5 cellular contexts compared by ENCODE assay signal in the genomic region with DNA sequence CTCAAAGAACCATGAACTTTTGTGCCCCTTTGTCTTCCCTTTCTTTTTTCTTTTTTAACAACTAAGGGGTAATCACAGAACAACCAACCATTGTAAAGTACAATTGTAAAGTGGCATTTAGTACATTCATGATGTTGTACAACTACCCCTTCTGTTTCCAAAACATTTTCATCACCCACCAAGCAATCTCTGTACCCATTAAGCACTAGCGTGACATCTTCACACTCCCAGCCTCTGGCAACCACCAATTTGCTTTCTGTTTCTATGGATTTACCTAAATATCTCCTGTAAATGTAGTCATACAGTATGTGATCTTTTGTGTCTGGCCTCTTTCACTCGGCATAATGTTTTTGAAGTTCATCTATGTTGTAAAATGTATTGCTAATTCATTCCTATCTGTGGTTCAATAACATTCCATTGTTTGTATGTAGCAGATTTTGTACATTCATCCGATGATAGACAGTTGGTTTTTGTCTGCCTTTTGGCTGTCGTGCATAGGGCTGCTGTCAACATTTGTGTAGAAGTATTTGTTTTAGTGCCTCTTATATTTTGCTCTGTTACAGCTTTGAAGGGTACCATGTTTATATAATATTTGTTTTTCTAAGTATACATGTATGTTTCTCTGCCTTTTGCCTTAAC. TPM values are rescaled to one million over a fixed set of nuclear protein-coding genes. Genes with fewer than 3 reads are reported as not detected.
"Had no signal": no experiment of that assay in that cellular context is flagged by ENCODE, and none has a peak within 500 bp of the region (broad histone marks: within the 10 kb centered on the region; RNA-seq: fewer than 3 reads in every experiment).

No MANE protein-coding gene starts in this region.

RNA-seq across cellular contexts. Expression of gene SUPT20HL1, which starts 6.4 kb away (rescaled TPM):
- total RNA-seq: NCI-H460, PC-9, Right ventricle myocardium inferior, RPMI7951 had no signal

RNA-seq across cellular contexts. Expression of gene SUPT20HL2, which starts 53.0 kb away (rescaled TPM):
- total RNA-seq: NCI-H460, PC-9, Peyer's patch, Right ventricle myocardium inferior had no signal
